Comparison of ENCODE assay signal across 14 cellular contexts in the genomic region with DNA sequence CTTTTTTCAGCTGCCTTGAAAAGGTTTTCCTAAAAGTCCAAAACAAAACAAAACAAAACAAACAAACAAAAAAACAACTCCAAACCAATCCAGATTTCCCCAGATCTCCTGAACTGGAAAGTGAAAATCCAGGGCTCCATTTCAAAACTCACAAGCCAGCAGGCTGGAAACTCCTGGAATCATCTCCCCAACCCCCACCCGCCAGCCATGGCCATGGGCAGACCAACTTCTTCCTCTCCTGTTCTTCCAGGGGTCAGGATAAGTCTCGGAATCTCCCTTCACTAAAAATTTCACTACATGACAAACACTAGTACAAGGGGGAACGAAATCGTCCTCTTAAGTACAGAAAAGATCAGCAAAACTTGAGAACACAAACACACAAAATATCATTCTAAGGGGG. TPM values are rescaled to one million over a fixed set of nuclear protein-coding genes. Genes with fewer than 3 reads are reported as not detected.
DNase-seq lines count a peak whose midpoint lies in the region; ATAC-seq and TF ChIP-seq lines count a peak whose summit lies in the region.
"Had no signal": no experiment of that assay in that cellular context is flagged by ENCODE, and none has a peak within 500 bp of the region (broad histone marks: within the 10 kb centered on the region; RNA-seq: fewer than 3 reads in every experiment).

No MANE protein-coding gene starts in this region.

- H3K79me2 ChIP-seq in GM23338 (replicated peaks; ENCODE audit: insufficient read depth), result peaks cover 100% of the 10 kb centered on the region
- no peaks in the 10 kb centered on the region for H3K79me2 ChIP-seq in Karpas-422 (ENCODE audit: low read length)

- TF ChIP-seq POLR2A in sigmoid colon (IDR thresholded peaks at IDR 0.05), result no peak

- intact Hi-C loops in sigmoid colon (cut with DNase I), result no loop called here

- H3K27me3 ChIP-seq in GM23338 (ENCODE audit: insufficient read depth) (no peaks in the 10 kb centered on the region), SJSA1 (replicated peaks) (no peaks in the 10 kb centered on the region), sigmoid colon (no peaks in the 10 kb centered on the region), Karpas-422 (ENCODE audit: low read length) (no peaks in the 10 kb centered on the region)
- H3K27me3 ChIP-seq: body of pancreas had no signal

- no peaks in the 10 kb centered on the region for H3K9me2 ChIP-seq in GM23338 (ENCODE audit: insufficient read depth)
- H3K9me2 ChIP-seq in Karpas-422 (replicated peaks; ENCODE audit: insufficient read depth, low read length), result no peaks in the 10 kb centered on the region

- peaks cover 2% of the 10 kb centered on the region for H3K27me3 Mint-ChIP-seq in GM23338 (ENCODE audit: insufficient read depth, low read depth, poor library complexity)
- H3K27me3 Mint-ChIP-seq: activated naive CD8-positive, alpha-beta T cell treated with anti-CD3 and anti-CD28 coated beads for 36 hours had no signal

- H3K36me3 ChIP-seq in GM23338 (ENCODE audit: insufficient read depth) (no peaks in the 10 kb centered on the region), SJSA1 (peaks cover 8% of the 10 kb centered on the region; the same call in 1 of the 2 replicates), sigmoid colon (no peaks in the 10 kb centered on the region), Karpas-422 (ENCODE audit: insufficient read depth, low read length) (no peaks in the 10 kb centered on the region)

- H3K9me3 ChIP-seq in SJSA1 (replicated peaks) (no peaks in the 10 kb centered on the region), sigmoid colon (no peaks in the 10 kb centered on the region), Karpas-422 (ENCODE audit: low read length) (no peaks in the 10 kb centered on the region)
- H3K9me3 ChIP-seq: body of pancreas had no signal

- peak overlapping the region; percentile 56 for H3K4me2 ChIP-seq in GM23338
- H3K4me2 ChIP-seq in Karpas-422 (ENCODE audit: low read depth, low read length, poor library complexity, severe bottlenecking), result no peak overlapping the region

- ATAC-seq in GM23338, result no peak
- no peak for ATAC-seq in HG03442 (IDR thresholded peaks at IDR 0.05; ENCODE audit: unreplicated experiment)
- ATAC-seq: body of pancreas had no signal

- no peak for DNase-seq in GM23338 (ENCODE audit: low spot score)
- no peak for DNase-seq in SJSA1 (ENCODE audit: low read depth in 1 of 2, low spot score in 2 of 2)
- DNase-seq in fibroblast of villous mesenchyme (ENCODE audit: low read depth), result peak; percentile 22
- peak; percentile 59 for DNase-seq in sigmoid colon
- no peak for DNase-seq in NCI-H146 treated with DMSO at 0.1 percent for 48 hours (lab: John Stamatoyannopoulos, UW; ENCODE audit: unreplicated experiment)
- DNase-seq in activated gamma-delta T cell treated with Interleukin-2 at 50 U/mL for 16 hours, result no peak
- no peak for DNase-seq in Karpas-422
- DNase-seq: activated naive CD8-positive, alpha-beta T cell treated with anti-CD3 and anti-CD28 coated beads for 36 hours; body of pancreas; cortex of kidney; NCI-H1436 treated with DMSO at 0.1 percent for 48 hours; NCI-H774; T1000 had no signal

- H3K4me3 Mint-ChIP-seq in GM23338, result peak overlapping the region; percentile 17; the same call in 1 of the 3 replicates
- H3K4me3 Mint-ChIP-seq: activated naive CD8-positive, alpha-beta T cell treated with anti-CD3 and anti-CD28 coated beads for 36 hours had no signal

- peak overlapping the region; percentile 32 for H3K27ac Mint-ChIP-seq in GM23338
- H3K27ac Mint-ChIP-seq: activated naive CD8-positive, alpha-beta T cell treated with anti-CD3 and anti-CD28 coated beads for 36 hours had no signal

- H3F3A ChIP-seq in GM23338 (replicated peaks; ENCODE audit: low read depth), result no peaks in the 10 kb centered on the region

- peaks cover 5% of the 10 kb centered on the region; the same call in 1 of the 2 replicates for H4K20me1 ChIP-seq in GM23338 (replicated peaks; ENCODE audit: insufficient read depth)
- peaks cover 8% of the 10 kb centered on the region; the same call in 1 of the 2 replicates for H4K20me1 ChIP-seq in Karpas-422 (ENCODE audit: insufficient read depth, low read depth, low read length)

- no peaks in the 10 kb centered on the region for H3K36me3 Mint-ChIP-seq in GM23338 (ENCODE audit: low read depth)
- H3K36me3 Mint-ChIP-seq: activated naive CD8-positive, alpha-beta T cell treated with anti-CD3 and anti-CD28 coated beads for 36 hours had no signal

- H2AFZ ChIP-seq in GM23338 (no peak overlapping the region), Karpas-422 (ENCODE audit: low read length) (no peak overlapping the region)

- no peak for TF ChIP-seq EP300 in sigmoid colon (IDR thresholded peaks at IDR 0.05)

- H3K9ac ChIP-seq in Karpas-422 (ENCODE audit: low read length), result no peak overlapping the region

- H3K27ac ChIP-seq in GM23338 (ENCODE audit: low read depth) (peak overlapping the region; percentile 61; the same call in 1 of the 2 replicates), SJSA1 (peak overlapping the region; percentile 89), sigmoid colon (no peak overlapping the region), Karpas-422 (ENCODE audit: low read length) (no peak overlapping the region)
- H3K27ac ChIP-seq: body of pancreas had no signal

- no peaks in the 10 kb centered on the region for H3K9me3 Mint-ChIP-seq in GM23338
- H3K9me3 Mint-ChIP-seq: activated naive CD8-positive, alpha-beta T cell treated with anti-CD3 and anti-CD28 coated beads for 36 hours had no signal

- WGBS in sigmoid colon, 2 donors, result 54 to 80% methylated on average over 4 of the region's 4 CpGs

- H3K4me1 Mint-ChIP-seq in GM23338, result peaks cover 78% of the 10 kb centered on the region

- no peak for TF ChIP-seq CTCF in GM23338 (conservative IDR thresholded peaks at IDR 0.05; ENCODE audit: low read depth in 2 of 2)
- no peak for TF ChIP-seq CTCF in fibroblast of villous mesenchyme (IDR thresholded peaks at IDR 0.05; ENCODE audit: insufficient read depth, low read depth, low read length)
- no peak for TF ChIP-seq CTCF in sigmoid colon (IDR thresholded peaks at IDR 0.05)

- H3K4me1 ChIP-seq in GM23338 (ENCODE audit: insufficient read depth), result peaks cover 70% of the 10 kb centered on the region
- peaks cover 39% of the 10 kb centered on the region for H3K4me1 ChIP-seq in SJSA1 (replicated peaks)
- H3K4me1 ChIP-seq in sigmoid colon, result peaks cover 0 to 47% (median 27%) of the 10 kb centered on the region in 4 donors
- no peaks in the 10 kb centered on the region for H3K4me1 ChIP-seq in Karpas-422 (ENCODE audit: low read length)

- H3K4me3 ChIP-seq in GM23338 (no peak overlapping the region; the same call in 1 of the 2 replicates), SJSA1 (no peak overlapping the region), fibroblast of villous mesenchyme (ENCODE audit: low read depth, low read length) (no peak overlapping the region), sigmoid colon (no peak overlapping the region), Karpas-422 (ENCODE audit: low read length) (no peak overlapping the region)
- H3K4me3 ChIP-seq: body of pancreas had no signal

TF ChIP-seq in GM23338, 12 proteins besides CTCF, POLR2A, EP300 and RAD21 (continues in another document):
- TF ChIP-seq POLR2AphosphoS5 (IDR thresholded peaks at IDR 0.05; ENCODE audit: low read depth) (no peak), NANOG (IDR thresholded peaks at IDR 0.05; ENCODE audit: borderline replicate concordance) (no peak)

RNA-seq across cellular contexts. Expression of gene GNA12, which starts 40.4 kb away (rescaled TPM):
- 87.7 and 99.8 TPM in 2 replicates for total RNA-seq in GM23338 (2014; rRNA removed; shearing (Covaris generic))
- polyA plus RNA-seq in GM23338 (2016; fragmentation: Nextera tagmentation; extraction: Ambion mirVana) (24.0 and 25.2 TPM in 2 replicates), sigmoid colon (10 to 100 TPM; 13.2 to 22.7 (median 18.6) TPM)
- total RNA-seq in SJSA1 (2014; rRNA removed; shearing (Covaris generic)), result 16.3 and 31.2 TPM in 2 replicates
- total RNA-seq in fibroblast of villous mesenchyme (41.9 and 46.2 TPM in 2 replicates), sigmoid colon (10 to 100 TPM; 21.4 to 46.5 (median 24.6) TPM)
- total RNA-seq in Karpas-422 (2014; rRNA removed; shearing (Covaris generic); ENCODE audit: low replicate concordance), result 3.1 and 8.1 TPM in 2 replicates

Comparison
In these comparisons a context has a peak if more than half of its experiments do, and no peak if none do; other contexts are left out.
1. DNase-seq: peak in fibroblast of villous mesenchyme (single experiment) and sigmoid colon (single experiment); none in GM23338 (single experiment), SJSA1 (0 of 2), NCI-H146 treated with DMSO at 0.1 percent for 48 hours (single experiment), activated gamma-delta T cell treated with Interleukin-2 at 50 U/mL for 16 hours (single experiment) and Karpas-422 (single experiment).
2. H3K27ac ChIP-seq: peak in GM23338 (single experiment) and SJSA1 (single experiment); none in sigmoid colon (0 of 4) and Karpas-422 (single experiment).